1 cellular context compared by ENCODE assay signal in genomic region chr2:106342801-106343200, GRCh38.
TF ChIP-seq lines count a peak whose summit lies in the region.

No MANE protein-coding gene starts in this region.

TF ChIP-seq in H1, 55 proteins besides CTCF, POLR2A, EP300 and RAD21:
- no peak for TF ChIP-seq HDAC6 (IDR thresholded peaks at IDR 0.05; ENCODE audit: low read depth, low read length)
- TF ChIP-seq, protein P1, sequence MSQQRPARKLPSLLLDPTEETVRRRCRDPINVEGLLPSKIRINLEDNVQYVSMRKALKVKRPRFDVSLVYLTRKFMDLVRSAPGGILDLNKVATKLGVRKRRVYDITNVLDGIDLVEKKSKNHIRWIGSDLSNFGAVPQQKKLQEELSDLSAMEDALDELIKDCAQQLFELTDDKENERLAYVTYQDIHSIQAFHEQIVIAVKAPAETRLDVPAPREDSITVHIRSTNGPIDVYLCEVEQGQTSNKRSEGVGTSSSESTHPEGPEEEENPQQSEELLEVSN (IDR thresholded peaks at IDR 0.05): no peak
- no peak for TF ChIP-seq POU5F1 (IDR thresholded peaks at IDR 0.05; ENCODE audit: low read depth, low read length)
